ENCODE assay signal across 21 cellular contexts in genomic region chr20:32291166-32291565, GRCh38. TPM values are rescaled to one million over a fixed set of nuclear protein-coding genes. Genes with fewer than 3 reads are reported as not detected.
DNase-seq lines count a peak whose midpoint lies in the region; ATAC-seq and TF ChIP-seq lines count a peak whose summit lies in the region.
"Had no signal": no experiment of that assay in that cellular context is flagged by ENCODE, and none has a peak within 500 bp of the region (broad histone marks: within the 10 kb centered on the region; RNA-seq: fewer than 3 reads in every experiment).

No MANE protein-coding gene starts in this region.

- peaks cover 18% of the 10 kb centered on the region for H3K36me3 Mint-ChIP-seq in activated CD4-positive, alpha-beta memory T cell treated with anti-CD3 and anti-CD28 coated beads for 36 hours
- peaks cover 22% of the 10 kb centered on the region for H3K36me3 Mint-ChIP-seq in activated CD4-positive, alpha-beta memory T cell treated with anti-CD3 and anti-CD28 coated beads, Interleukin-2, amount 10 ng/mL, durations not matched to agents 7 days and 5 days (ENCODE audit: low read depth)
- peaks cover 14 to 23% of the 10 kb centered on the region in 2 donors for H3K36me3 Mint-ChIP-seq in activated naive CD4-positive, alpha-beta T cell treated with anti-CD3 and anti-CD28 coated beads, Interleukin-2, amount 50 U/mL, for 72 hours

- peak overlapping the region; percentile 67 for H3K27ac Mint-ChIP-seq in activated CD4-positive, alpha-beta memory T cell treated with anti-CD3 and anti-CD28 coated beads for 36 hours
- no peak overlapping the region for H3K27ac Mint-ChIP-seq in activated CD4-positive, alpha-beta memory T cell treated with anti-CD3 and anti-CD28 coated beads, Interleukin-2, amount 10 ng/mL, durations not matched to agents 7 days and 5 days
- peak overlapping the region in 1 of 2 donors; percentile 87 for H3K27ac Mint-ChIP-seq in activated naive CD4-positive, alpha-beta T cell treated with anti-CD3 and anti-CD28 coated beads, Interleukin-2, amount 50 U/mL, for 72 hours

- no peaks in the 10 kb centered on the region for H3K9me3 ChIP-seq in hepatocyte (ENCODE audit: low read depth)
- H3K9me3 ChIP-seq in HAP-1: no peaks in the 10 kb centered on the region

- no peak for TF ChIP-seq CTCF in hepatocyte (IDR thresholded peaks at IDR 0.05; ENCODE audit: poor library complexity)

- peak overlapping the region; percentile 86 for H3K27ac ChIP-seq in hepatocyte
- H3K27ac ChIP-seq: C4-2B had no signal

- POLR2A ChIA-PET in activated CD4-positive, alpha-beta memory T cell treated with anti-CD3 and anti-CD28 coated beads for 36 hours (lab: Charles Lee): interaction anchor here (0.8 to 1.0 kb wide), 2 partner anchors 13 to 59 kb away, joined by 3 read pairs; no protein-coding TSS in a partner anchor
- POLR2A ChIA-PET in activated CD4-positive, alpha-beta memory T cell treated with anti-CD3 and anti-CD28 coated beads, Interleukin-2, amount 10 ng/mL, durations not matched to agents 7 days and 5 days (lab: Charles Lee): interaction anchor here (0.6 to 1.4 kb wide), 2 partner anchors 33 to 67 kb away, joined by 3 to 4 read pairs; partner anchors contain the start of gene ASXL1

- peaks cover 55% of the 10 kb centered on the region for H3K4me1 Mint-ChIP-seq in activated CD4-positive, alpha-beta memory T cell treated with anti-CD3 and anti-CD28 coated beads for 36 hours (ENCODE audit: low read depth)
- peaks cover 23% of the 10 kb centered on the region for H3K4me1 Mint-ChIP-seq in activated CD4-positive, alpha-beta memory T cell treated with anti-CD3 and anti-CD28 coated beads, Interleukin-2, amount 10 ng/mL, durations not matched to agents 7 days and 5 days

- no peaks in the 10 kb centered on the region for H3K9me2 ChIP-seq in hepatocyte (replicated peaks; ENCODE audit: insufficient read depth)

- CTCF ChIA-PET in activated CD4-positive, alpha-beta memory T cell treated with anti-CD3 and anti-CD28 coated beads for 36 hours (lab: Charles Lee): no interaction called here
- CTCF ChIA-PET in activated CD4-positive, alpha-beta memory T cell treated with anti-CD3 and anti-CD28 coated beads, Interleukin-2, amount 10 ng/mL, durations not matched to agents 7 days and 5 days (lab: Charles Lee): no interaction called here

- no peak for DNase-seq in activated CD4-positive, alpha-beta memory T cell treated with anti-CD3 and anti-CD28 coated beads for 36 hours
- DNase-seq in activated CD4-positive, alpha-beta memory T cell treated with anti-CD3 and anti-CD28 coated beads, Interleukin-2, amount 10 ng/mL, durations not matched to agents 7 days and 5 days: no peak
- no peak for DNase-seq in activated naive CD4-positive, alpha-beta T cell treated with anti-CD3 and anti-CD28 coated beads, Interleukin-2, amount 50 U/mL, for 72 hours (ENCODE audit: low spot score in 2 of 2)
- no peak for DNase-seq in activated naive CD4-positive, alpha-beta T cell treated with Interleukin-2 at 50 U/mL for 16 hours
- DNase-seq in hepatocyte (ENCODE audit: low spot score): no peak
- DNase-seq in DMS153 treated with DMSO at 0.1 percent for 48 hours (lab: John Stamatoyannopoulos, UW; ENCODE audit: unreplicated experiment): no peak
- DNase-seq in HAP-1 (ENCODE audit: low spot score in 2 of 2): no peak
- DNase-seq: CD8-positive, alpha-beta memory T cell; EL; GF-D8; NCI-H1105; NCI-H146; NCI-H2029; NCI-H226; NCI-H510A treated with DMSO at 0.1 percent for 48 hours; NCI-H748 treated with DMSO at 0.1 percent for 48 hours; NK-92 treated with Interleukin-12 subunit alpha and Interleukin-12 subunit beta, amount 100 ng/mL, for 24 hours had no signal

- H3K27me3 ChIP-seq in hepatocyte (no peaks in the 10 kb centered on the region), HAP-1 (ENCODE audit: low read depth) (no peaks in the 10 kb centered on the region)

- in situ Hi-C loops in HAP-1 (cut with MboI; ENCODE audit: low sequenced_read_pairs): no loop called here

- H3K4me3 ChIP-seq in hepatocyte: no peak overlapping the region
- H3K4me3 ChIP-seq in HAP-1: no peak overlapping the region

- peaks cover 80% of the 10 kb centered on the region for H3K79me2 ChIP-seq in hepatocyte

- H3K4me2 ChIP-seq in hepatocyte: no peak overlapping the region

- H3K36me3 ChIP-seq in hepatocyte (replicated peaks; ENCODE audit: insufficient read depth, low read depth): no peaks in the 10 kb centered on the region
- H3K36me3 ChIP-seq in HAP-1 (replicated peaks): no peaks in the 10 kb centered on the region

- H3K27me3 Mint-ChIP-seq in activated CD4-positive, alpha-beta memory T cell treated with anti-CD3 and anti-CD28 coated beads for 36 hours: no peaks in the 10 kb centered on the region
- H3K27me3 Mint-ChIP-seq in activated CD4-positive, alpha-beta memory T cell treated with anti-CD3 and anti-CD28 coated beads, Interleukin-2, amount 10 ng/mL, durations not matched to agents 7 days and 5 days: no peaks in the 10 kb centered on the region
- H3K27me3 Mint-ChIP-seq: CD8-positive, alpha-beta memory T cell; IgD-negative memory B cell had no signal

- no peaks in the 10 kb centered on the region for H3K9me3 Mint-ChIP-seq in activated CD4-positive, alpha-beta memory T cell treated with anti-CD3 and anti-CD28 coated beads for 36 hours
- no peaks in the 10 kb centered on the region for H3K9me3 Mint-ChIP-seq in activated CD4-positive, alpha-beta memory T cell treated with anti-CD3 and anti-CD28 coated beads, Interleukin-2, amount 10 ng/mL, durations not matched to agents 7 days and 5 days
- no peaks in the 10 kb centered on the region for H3K9me3 Mint-ChIP-seq in activated naive CD4-positive, alpha-beta T cell treated with anti-CD3 and anti-CD28 coated beads, Interleukin-2, amount 50 U/mL, for 72 hours
- H3K9me3 Mint-ChIP-seq: CD8-positive, alpha-beta memory T cell; IgD-negative memory B cell had no signal

- H3K4me1 ChIP-seq in hepatocyte (ENCODE audit: insufficient read depth): peaks cover 13% of the 10 kb centered on the region
- H3K4me1 ChIP-seq in HAP-1: peaks cover 26% of the 10 kb centered on the region

- H4K20me1 ChIP-seq in hepatocyte (ENCODE audit: insufficient read depth, poor library complexity, severe bottlenecking): no peaks in the 10 kb centered on the region

- ATAC-seq in activated naive CD4-positive, alpha-beta T cell treated with anti-CD3 and anti-CD28 coated beads, Interleukin-2, amount 50 U/mL, for 72 hours: peak; percentile 48 to 68
- ATAC-seq in HG03139 (IDR thresholded peaks at IDR 0.05; ENCODE audit: unreplicated experiment): no peak
- ATAC-seq: Panc1 had no signal

- no peak overlapping the region for H2AFZ ChIP-seq in hepatocyte

- WGBS in hepatocyte (ENCODE audit: low lambda C conversion rate, missing lambda C conversion rate): 98% methylated on average over 1 of the region's 1 CpG

- intact Hi-C loops in activated CD4-positive, alpha-beta memory T cell treated with anti-CD3 and anti-CD28 coated beads for 36 hours (cut with micrococcal nuclease): no loop called here

- no peak overlapping the region for H3K4me3 Mint-ChIP-seq in activated CD4-positive, alpha-beta memory T cell treated with anti-CD3 and anti-CD28 coated beads for 36 hours
- no peak overlapping the region for H3K4me3 Mint-ChIP-seq in activated CD4-positive, alpha-beta memory T cell treated with anti-CD3 and anti-CD28 coated beads, Interleukin-2, amount 10 ng/mL, durations not matched to agents 7 days and 5 days
- H3K4me3 Mint-ChIP-seq: CD8-positive, alpha-beta memory T cell had no signal

RNA-seq across cellular contexts. Expression of gene KIF3B, which starts 13.7 kb away (rescaled TPM):
- 10 to 100 TPM; 38.9 to 39.4 TPM for total RNA-seq in activated CD4-positive, alpha-beta memory T cell treated with anti-CD3 and anti-CD28 coated beads for 36 hours
- 10 to 100 TPM; 23.1 to 23.4 TPM for total RNA-seq in activated CD4-positive, alpha-beta memory T cell treated with anti-CD3 and anti-CD28 coated beads, Interleukin-2, amount 10 ng/mL, durations not matched to agents 7 days and 5 days
- 10 to 100 TPM; 21.9 to 37.8 TPM for total RNA-seq in activated naive CD4-positive, alpha-beta T cell treated with anti-CD3 and anti-CD28 coated beads, Interleukin-2, amount 50 U/mL, for 72 hours
- 31.2 and 32.0 TPM in 2 replicates for total RNA-seq in hepatocyte
- 9.1 and 11.7 TPM in 2 replicates for polyA plus RNA-seq in hepatocyte
